In genomic region chr2:203453858-203454451, GRCh38 we compare ENCODE assay signal across 8 cellular contexts.
DNase-seq lines count a peak whose midpoint lies in the region; ATAC-seq and TF ChIP-seq lines count a peak whose summit lies in the region.

No MANE protein-coding gene starts in this region.

- no peaks in the 10 kb centered on the region for H3K27me3 ChIP-seq in heart left ventricle

- POLR2A ChIA-PET in HEK293 (lab: Yijun Ruan, JAX) = no interaction called here

- no peak overlapping the region for H3K27ac Mint-ChIP-seq in activated naive CD4-positive, alpha-beta T cell treated with anti-CD3 and anti-CD28 coated beads, Interleukin-2, amount 50 U/mL, for 72 hours

- H3K36me3 Mint-ChIP-seq in activated naive CD4-positive, alpha-beta T cell treated with anti-CD3 and anti-CD28 coated beads, Interleukin-2, amount 50 U/mL, for 72 hours = no peaks in the 10 kb centered on the region

- H3K36me3 ChIP-seq in HEK293 (ENCODE audit: control insufficient read depth in 2 of 2, insufficient read depth in 1 of 2, low read length in 2 of 2) (peaks cover 7 to 41% of the 10 kb centered on the region in 2 experiments; a peak in 2 of 3 replicates), heart left ventricle (peaks cover 0 to 97% (median 69%) of the 10 kb centered on the region in 9 donors)

- H3K27ac ChIP-seq in HEK293 (ENCODE audit: extremely low read depth, low read depth, low read length) (no peak overlapping the region), heart left ventricle (no peak overlapping the region)

- in situ Hi-C loops in G401 (cut with HindIII; ENCODE audit: low sequenced_read_pairs) = no loop called here

- TF ChIP-seq CTCF in HEK293 (tag by site-specific recombination; IDR thresholded peaks at IDR 0.05) (peak; percentile 26; the same call in 1 of the 2 replicates), heart left ventricle (IDR thresholded peaks at IDR 0.05) (peak; percentile 58 to 84 (median 70)), retinal pigment epithelial cell (conservative IDR thresholded peaks at IDR 0.05; ENCODE audit: low read depth, low read length) (peak; percentile 78)

- intact Hi-C loops in heart left ventricle (cut with DNase I) = loop anchor here in 3 of 10 donors (5.0 to 10.0 kb wide), 2 partner anchors 217 to 229 kb away; partner anchors contain the start of gene CYP20A1 (in 1 of the 3)

- H3K9me3 ChIP-seq in HEK293 (ENCODE audit: control insufficient read depth, insufficient read depth, low read depth, low read length) = no peaks in the 10 kb centered on the region
- no peaks in the 10 kb centered on the region for H3K9me3 ChIP-seq in heart left ventricle

- no peaks in the 10 kb centered on the region for H3K4me1 ChIP-seq in HEK293 (ENCODE audit: control insufficient read depth, insufficient read depth, low read length)
- peaks cover 0 to 23% (median 7%) of the 10 kb centered on the region in 12 donors for H3K4me1 ChIP-seq in heart left ventricle

- ATAC-seq in activated naive CD4-positive, alpha-beta T cell treated with anti-CD3 and anti-CD28 coated beads, Interleukin-2, amount 50 U/mL, for 72 hours = peak; percentile 49 to 55
- ATAC-seq in heart left ventricle = peak; percentile 36 to 73 (median 64)

- peak; percentile 77 for DNase-seq in G401 (ENCODE audit: low spot score)
- peak; percentile 48 for DNase-seq in NCI-H460 (ENCODE audit: extremely low read depth, low read depth)
- DNase-seq in activated naive CD4-positive, alpha-beta T cell treated with anti-CD3 and anti-CD28 coated beads, Interleukin-2, amount 50 U/mL, for 72 hours (ENCODE audit: low spot score in 2 of 2) = peak in 1 of 2 donors; percentile 41
- DNase-seq in heart left ventricle = peak in 2 of 5 donors; percentile 20 to 36
- DNase-seq in retinal pigment epithelial cell (ENCODE audit: low read depth) = no peak
- DNase-seq in activated CD4-positive, CD25-positive, alpha-beta regulatory T cell treated with anti-CD3 and anti-CD28 coated beads, Interleukin-2, amount 50 U/mL, for 72 hours = no peak
- no peak for DNase-seq in UCSD-AML1 (lab: John Stamatoyannopoulos, UW; ENCODE audit: unreplicated experiment)

- CTCF ChIA-PET in HEK293 (lab: Yijun Ruan, JAX) = interaction anchor here (0.5 to 6.2 kb wide), 28 partner anchors 10 to 880 kb away, joined by 3 to 29 read pairs (median 4); no protein-coding TSS in a partner anchor

- H3K9me3 Mint-ChIP-seq in activated naive CD4-positive, alpha-beta T cell treated with anti-CD3 and anti-CD28 coated beads, Interleukin-2, amount 50 U/mL, for 72 hours = no peaks in the 10 kb centered on the region

- H3K4me3 ChIP-seq in HEK293 (ENCODE audit: low read depth, low read length) (no peak overlapping the region), heart left ventricle (no peak overlapping the region), retinal pigment epithelial cell (ENCODE audit: low read length) (no peak overlapping the region)

- WGBS in heart left ventricle, 4 donors = 2 to 17% (median 8%) methylated on average over 1 of the region's 1 CpG

- TF ChIP-seq POLR2A in heart left ventricle (IDR thresholded peaks at IDR 0.05) = no peak

TF ChIP-seq in HEK293, 187 proteins besides CTCF, POLR2A, EP300 and RAD21:
- TF ChIP-seq ZNF114 (tag by site-specific recombination; IDR thresholded peaks at IDR 0.05) (no peak), ZNF654 (tag by site-specific recombination; IDR thresholded peaks at IDR 0.05; ENCODE audit: low read depth) (peak; percentile 51)

Comparison
In these comparisons a context has a peak if more than half of its experiments do, and no peak if none do; other contexts are left out.
1. DNase-seq: peak in G401 (single experiment) and NCI-H460 (single experiment); none in retinal pigment epithelial cell (single experiment), activated CD4-positive, CD25-positive, alpha-beta regulatory T cell treated with anti-CD3 and anti-CD28 coated beads, Interleukin-2, amount 50 U/mL, for 72 hours (single experiment) and UCSD-AML1 (single experiment).
2. CTCF ChIP-seq: peak in every context shown above with its lines; median percentile 78 in retinal pigment epithelial cell; 70 in heart left ventricle; 26 in HEK293.